9 cellular contexts compared by ENCODE assay signal in the genomic region with DNA sequence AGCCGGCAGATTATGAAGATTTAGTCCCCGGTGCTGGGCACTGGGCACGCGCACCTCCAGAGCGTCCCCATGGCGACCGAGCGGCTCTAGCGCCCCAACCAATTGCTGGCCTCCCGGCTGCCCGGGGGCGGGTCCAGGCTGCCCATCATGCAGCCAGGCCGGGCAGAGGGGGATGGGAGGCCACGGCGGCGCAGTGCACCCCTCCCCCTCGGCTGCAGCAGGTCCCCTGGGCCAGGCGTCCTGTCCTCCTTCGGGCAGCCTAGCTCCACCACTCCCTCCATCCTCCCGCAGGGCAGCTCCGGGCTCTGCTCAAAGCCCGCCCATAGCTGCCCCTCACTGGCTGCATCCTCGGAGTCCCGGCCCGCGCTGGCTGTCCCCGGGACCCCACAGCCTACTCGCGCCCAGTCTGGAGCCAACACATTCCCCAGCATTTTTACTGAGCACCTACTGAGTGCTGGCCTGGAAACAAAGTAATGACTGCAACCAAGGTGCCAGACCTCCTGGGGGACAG.
DNase-seq lines count a peak whose midpoint lies in the region; ATAC-seq and TF ChIP-seq lines count a peak whose summit lies in the region.
"Had no signal": no experiment of that assay in that cellular context is flagged by ENCODE, and none has a peak within 500 bp of the region (broad histone marks: within the 10 kb centered on the region; RNA-seq: fewer than 3 reads in every experiment).

No MANE protein-coding gene starts in this region.

- peak in 51 of 56 donors; percentile 27 to 88 (median 68) for DNase-seq in nucleus accumbens (lab: John Stamatoyannopoulos, UW)
- no peak for DNase-seq in stimulated activated CD8-positive, alpha-beta memory T cell treated with anti-CD3 and anti-CD28 coated beads, Interleukin-4, amount 100 ng/mL, for 48 hours
- no peak for DNase-seq in stimulated activated naive CD4-positive, alpha-beta T cell (lab: John Stamatoyannopoulos, UW)

- TF ChIP-seq EP300 in gastroesophageal sphincter (IDR thresholded peaks at IDR 0.05): no peak

- peak overlapping the region in 3 of 10 experiments; percentile 25 to 45 (median 34); a peak in 6 of 20 replicates for H3K4me3 ChIP-seq in BLaER1 treated with 17β-estradiol and CSF1 and Interleukin-3, amounts not matched to agents 10 nM and 100 nM
- peak overlapping the region; percentile 39 to 56 for H3K4me3 ChIP-seq in gastroesophageal sphincter

- no peaks in the 10 kb centered on the region for H3K9me3 ChIP-seq in BLaER1 treated with 17β-estradiol and CSF1 and Interleukin-3, amounts not matched to agents 10 nM and 100 nM (replicated peaks in 1 of 11)
- no peaks in the 10 kb centered on the region for H3K9me3 ChIP-seq in gastroesophageal sphincter

- peaks cover 72 to 100% (median 96%) of the 10 kb centered on the region in 11 experiments for H4K20me1 ChIP-seq in BLaER1 treated with 17β-estradiol and CSF1 and Interleukin-3, amounts not matched to agents 10 nM and 100 nM

- peaks cover 47 to 85% (median 55%) of the 10 kb centered on the region in 11 experiments for H3K36me3 ChIP-seq in BLaER1 treated with 17β-estradiol and CSF1 and Interleukin-3, amounts not matched to agents 10 nM and 100 nM
- H3K36me3 ChIP-seq in gastroesophageal sphincter: peaks cover 0 to 41% of the 10 kb centered on the region in 2 donors

- H3K4me1 ChIP-seq in BLaER1 treated with 17β-estradiol and CSF1 and Interleukin-3, amounts not matched to agents 10 nM and 100 nM: peaks cover 39 to 66% (median 64%) of the 10 kb centered on the region in 10 experiments
- peaks cover 0 to 41% (median 18%) of the 10 kb centered on the region in 3 donors for H3K4me1 ChIP-seq in gastroesophageal sphincter

- peak; percentile 53 for ATAC-seq in HG03103 (IDR thresholded peaks at IDR 0.05; ENCODE audit: low read depth, unreplicated experiment)
- ATAC-seq in SK-N-SH treated with all-trans-retinoic acid at 6 μM for 48 hours: peak; percentile 94
- ATAC-seq in gastroesophageal sphincter: peak; percentile 84
- ATAC-seq in HG02884 (IDR thresholded peaks at IDR 0.05; ENCODE audit: unreplicated experiment): no peak

- no peak for TF ChIP-seq POLR2A in gastroesophageal sphincter (IDR thresholded peaks at IDR 0.05)

- peak overlapping the region in 6 of 11 experiments; percentile 34 to 41 (median 38); a peak in 8 of 22 replicates for H3K9ac ChIP-seq in BLaER1 treated with 17β-estradiol and CSF1 and Interleukin-3, amounts not matched to agents 10 nM and 100 nM

- no peak overlapping the region for H3K27ac ChIP-seq in BLaER1 treated with 17β-estradiol and CSF1 and Interleukin-3, amounts not matched to agents 10 nM and 100 nM
- H3K27ac ChIP-seq in gastroesophageal sphincter: peak overlapping the region in 2 of 4 donors; percentile 22 to 51
- H3K27ac ChIP-seq: HL-60 had no signal

- 6% methylated on average over 10 of the region's 29 CpGs; no CpG with 5 or more reads in 1 of the 2 donors for WGBS in gastroesophageal sphincter (ENCODE audit: low coverage in 1 of 2), 2 donors

- no peaks in the 10 kb centered on the region for H3K27me3 ChIP-seq in BLaER1 treated with 17β-estradiol and CSF1 and Interleukin-3, amounts not matched to agents 10 nM and 100 nM
- H3K27me3 ChIP-seq in gastroesophageal sphincter: no peaks in the 10 kb centered on the region

- peak overlapping the region; percentile 74 to 96 (median 89) for H3K4me2 ChIP-seq in BLaER1 treated with 17β-estradiol and CSF1 and Interleukin-3, amounts not matched to agents 10 nM and 100 nM

- no peak for TF ChIP-seq CTCF in gastroesophageal sphincter (IDR thresholded peaks at IDR 0.05)

TF ChIP-seq in SK-N-SH treated with all-trans-retinoic acid at 6 μM for 48 hours, 23 proteins besides CTCF, POLR2A, EP300 and RAD21:
- TF ChIP-seq GLIS3 (CRISPR knock-in tag; IDR thresholded peaks at IDR 0.05) (no peak), BACH2 (CRISPR knock-in tag; IDR thresholded peaks at IDR 0.05; ENCODE audit: borderline replicate concordance) (no peak), ESRRG (CRISPR knock-in tag; IDR thresholded peaks at IDR 0.05) (no peak), TCF4 (CRISPR knock-in tag; IDR thresholded peaks at IDR 0.05; ENCODE audit: borderline replicate concordance) (no peak), RARB (CRISPR knock-in tag; IDR thresholded peaks at IDR 0.05) (no peak), ZNF565 (CRISPR knock-in tag; conservative IDR thresholded peaks at IDR 0.05; ENCODE audit: low read depth) (no peak), PPARA (CRISPR knock-in tag; IDR thresholded peaks at IDR 0.05; ENCODE audit: borderline replicate concordance) (no peak), ZFP3 (CRISPR knock-in tag; IDR thresholded peaks at IDR 0.05) (no peak), ZNF8 (CRISPR knock-in tag; IDR thresholded peaks at IDR 0.05) (no peak), ISL1 (CRISPR knock-in tag; IDR thresholded peaks at IDR 0.05) (no peak), ZNF70 (CRISPR knock-in tag; IDR thresholded peaks at IDR 0.05) (peak; percentile 26; the same call in 1 of the 2 replicates), OSR1 (CRISPR knock-in tag; IDR thresholded peaks at IDR 0.05) (no peak), ARNTL (CRISPR knock-in tag; IDR thresholded peaks at IDR 0.05; ENCODE audit: borderline replicate concordance, low read depth) (no peak), ZC3H10 (CRISPR knock-in tag; IDR thresholded peaks at IDR 0.05) (no peak)
- TF ChIP-seq, protein P1, sequence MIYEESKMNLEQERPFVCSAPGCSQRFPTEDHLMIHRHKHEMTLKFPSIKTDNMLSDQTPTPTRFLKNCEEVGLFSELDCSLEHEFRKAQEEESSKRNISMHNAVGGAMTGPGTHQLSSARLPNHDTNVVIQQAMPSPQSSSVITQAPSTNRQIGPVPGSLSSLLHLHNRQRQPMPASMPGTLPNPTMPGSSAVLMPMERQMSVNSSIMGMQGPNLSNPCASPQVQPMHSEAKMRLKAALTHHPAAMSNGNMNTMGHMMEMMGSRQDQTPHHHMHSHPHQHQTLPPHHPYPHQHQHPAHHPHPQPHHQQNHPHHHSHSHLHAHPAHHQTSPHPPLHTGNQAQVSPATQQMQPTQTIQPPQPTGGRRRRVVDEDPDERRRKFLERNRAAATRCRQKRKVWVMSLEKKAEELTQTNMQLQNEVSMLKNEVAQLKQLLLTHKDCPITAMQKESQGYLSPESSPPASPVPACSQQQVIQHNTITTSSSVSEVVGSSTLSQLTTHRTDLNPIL (CRISPR knock-in tag; IDR thresholded peaks at IDR 0.05; ENCODE audit: low read depth): no peak
- TF ChIP-seq, protein P2, sequence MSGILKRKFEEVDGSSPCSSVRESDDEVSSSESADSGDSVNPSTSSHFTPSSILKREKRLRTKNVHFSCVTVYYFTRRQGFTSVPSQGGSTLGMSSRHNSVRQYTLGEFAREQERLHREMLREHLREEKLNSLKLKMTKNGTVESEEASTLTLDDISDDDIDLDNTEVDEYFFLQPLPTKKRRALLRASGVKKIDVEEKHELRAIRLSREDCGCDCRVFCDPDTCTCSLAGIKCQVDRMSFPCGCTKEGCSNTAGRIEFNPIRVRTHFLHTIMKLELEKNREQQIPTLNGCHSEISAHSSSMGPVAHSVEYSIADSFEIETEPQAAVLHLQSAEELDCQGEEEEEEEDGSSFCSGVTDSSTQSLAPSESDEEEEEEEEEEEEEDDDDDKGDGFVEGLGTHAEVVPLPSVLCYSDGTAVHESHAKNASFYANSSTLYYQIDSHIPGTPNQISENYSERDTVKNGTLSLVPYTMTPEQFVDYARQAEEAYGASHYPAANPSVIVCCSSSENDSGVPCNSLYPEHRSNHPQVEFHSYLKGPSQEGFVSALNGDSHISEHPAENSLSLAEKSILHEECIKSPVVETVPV (CRISPR knock-in tag; IDR thresholded peaks at IDR 0.05): no peak
- TF ChIP-seq, protein P3, sequence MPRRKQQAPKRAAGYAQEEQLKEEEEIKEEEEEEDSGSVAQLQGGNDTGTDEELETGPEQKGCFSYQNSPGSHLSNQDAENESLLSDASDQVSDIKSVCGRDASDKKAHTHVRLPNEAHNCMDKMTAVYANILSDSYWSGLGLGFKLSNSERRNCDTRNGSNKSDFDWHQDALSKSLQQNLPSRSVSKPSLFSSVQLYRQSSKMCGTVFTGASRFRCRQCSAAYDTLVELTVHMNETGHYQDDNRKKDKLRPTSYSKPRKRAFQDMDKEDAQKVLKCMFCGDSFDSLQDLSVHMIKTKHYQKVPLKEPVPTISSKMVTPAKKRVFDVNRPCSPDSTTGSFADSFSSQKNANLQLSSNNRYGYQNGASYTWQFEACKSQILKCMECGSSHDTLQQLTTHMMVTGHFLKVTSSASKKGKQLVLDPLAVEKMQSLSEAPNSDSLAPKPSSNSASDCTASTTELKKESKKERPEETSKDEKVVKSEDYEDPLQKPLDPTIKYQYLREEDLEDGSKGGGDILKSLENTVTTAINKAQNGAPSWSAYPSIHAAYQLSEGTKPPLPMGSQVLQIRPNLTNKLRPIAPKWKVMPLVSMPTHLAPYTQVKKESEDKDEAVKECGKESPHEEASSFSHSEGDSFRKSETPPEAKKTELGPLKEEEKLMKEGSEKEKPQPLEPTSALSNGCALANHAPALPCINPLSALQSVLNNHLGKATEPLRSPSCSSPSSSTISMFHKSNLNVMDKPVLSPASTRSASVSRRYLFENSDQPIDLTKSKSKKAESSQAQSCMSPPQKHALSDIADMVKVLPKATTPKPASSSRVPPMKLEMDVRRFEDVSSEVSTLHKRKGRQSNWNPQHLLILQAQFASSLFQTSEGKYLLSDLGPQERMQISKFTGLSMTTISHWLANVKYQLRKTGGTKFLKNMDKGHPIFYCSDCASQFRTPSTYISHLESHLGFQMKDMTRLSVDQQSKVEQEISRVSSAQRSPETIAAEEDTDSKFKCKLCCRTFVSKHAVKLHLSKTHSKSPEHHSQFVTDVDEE (CRISPR knock-in tag; IDR thresholded peaks at IDR 0.05): 0 out of 2 replicates have a peak, but pooled peaks have one; percentile 17
- TF ChIP-seq, protein P4, sequence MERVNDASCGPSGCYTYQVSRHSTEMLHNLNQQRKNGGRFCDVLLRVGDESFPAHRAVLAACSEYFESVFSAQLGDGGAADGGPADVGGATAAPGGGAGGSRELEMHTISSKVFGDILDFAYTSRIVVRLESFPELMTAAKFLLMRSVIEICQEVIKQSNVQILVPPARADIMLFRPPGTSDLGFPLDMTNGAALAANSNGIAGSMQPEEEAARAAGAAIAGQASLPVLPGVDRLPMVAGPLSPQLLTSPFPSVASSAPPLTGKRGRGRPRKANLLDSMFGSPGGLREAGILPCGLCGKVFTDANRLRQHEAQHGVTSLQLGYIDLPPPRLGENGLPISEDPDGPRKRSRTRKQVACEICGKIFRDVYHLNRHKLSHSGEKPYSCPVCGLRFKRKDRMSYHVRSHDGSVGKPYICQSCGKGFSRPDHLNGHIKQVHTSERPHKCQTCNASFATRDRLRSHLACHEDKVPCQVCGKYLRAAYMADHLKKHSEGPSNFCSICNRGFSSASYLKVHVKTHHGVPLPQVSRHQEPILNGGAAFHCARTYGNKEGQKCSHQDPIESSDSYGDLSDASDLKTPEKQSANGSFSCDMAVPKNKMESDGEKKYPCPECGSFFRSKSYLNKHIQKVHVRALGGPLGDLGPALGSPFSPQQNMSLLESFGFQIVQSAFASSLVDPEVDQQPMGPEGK (CRISPR knock-in tag; IDR thresholded peaks at IDR 0.05; ENCODE audit: borderline replicate concordance): no peak

Comparison
In these comparisons a context has a peak if more than half of its experiments do, and no peak if none do; other contexts are left out.
1. DNase-seq: peak in nucleus accumbens (51 of 56); none in stimulated activated CD8-positive, alpha-beta memory T cell treated with anti-CD3 and anti-CD28 coated beads, Interleukin-4, amount 100 ng/mL, for 48 hours (single experiment) and stimulated activated naive CD4-positive, alpha-beta T cell (0 of 6).